In genomic region chr10:69394020-69394419, GRCh38 we compare ENCODE assay signal across 1 cellular context.
TF ChIP-seq lines count a peak whose summit lies in the region.

No MANE protein-coding gene starts in this region.

TF ChIP-seq in GM23338, 12 proteins besides CTCF, POLR2A, EP300 and RAD21 (continued from another document):
- TF ChIP-seq JUNB (IDR thresholded peaks at IDR 0.05; ENCODE audit: unreplicated experiment) (no peak), ZNF462 (CRISPR knock-in tag; IDR thresholded peaks at IDR 0.05) (no peak), EZH2 (IDR thresholded peaks at IDR 0.05; ENCODE audit: low read depth, unreplicated experiment) (no peak), EZH2phosphoT487 (IDR thresholded peaks at IDR 0.05; ENCODE audit: unreplicated experiment) (no peak), ZNF114 (CRISPR knock-in tag; IDR thresholded peaks at IDR 0.05) (no peak), POLR2AphosphoS5 (IDR thresholded peaks at IDR 0.05; ENCODE audit: low read depth) (no peak)
